8 cellular contexts compared by ENCODE assay signal in the genomic region with DNA sequence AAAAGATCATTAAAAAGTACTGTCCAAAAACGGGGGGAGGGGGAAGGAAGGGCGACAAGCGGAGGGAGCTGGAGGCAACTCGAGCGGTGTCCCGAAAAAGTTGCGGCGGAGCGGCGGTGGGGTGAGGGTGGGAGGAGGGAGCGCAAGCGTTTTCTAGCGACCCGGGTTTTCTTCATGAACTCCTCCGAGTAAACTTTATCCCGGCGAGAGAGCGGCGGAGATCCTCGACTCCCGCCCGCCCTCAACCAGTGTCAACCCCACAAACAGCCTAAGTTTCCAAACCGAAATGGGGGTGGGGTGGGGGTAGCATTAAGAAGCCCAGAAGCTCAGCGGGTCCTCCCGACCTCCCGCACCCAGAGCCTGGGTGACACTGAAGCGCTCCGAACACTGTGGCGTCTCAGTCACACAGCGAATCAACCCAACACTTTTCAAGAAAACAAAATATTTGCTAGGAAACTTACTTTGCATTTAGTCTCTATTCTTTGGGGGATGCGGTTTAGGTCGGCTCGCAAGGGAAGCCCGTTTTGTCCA.
A peak's percentile ranks its signal among the peaks of the same experiment; 100 is the strongest.
DNase-seq lines count a peak whose midpoint lies in the region; ATAC-seq and TF ChIP-seq lines count a peak whose summit lies in the region.

No MANE protein-coding gene starts in this region.

- in situ Hi-C loops in astrocyte of the spinal cord (cut with HindIII; ENCODE audit: low sequenced_read_pairs) = no loop called here

- DNase-seq in HFF-Myc (ENCODE audit: extremely low read depth, low read depth) (no peak), astrocyte of the spinal cord (ENCODE audit: low read depth, low spot score) (peak; percentile 40), immature natural killer cell (no peak), SW 1271 (lab: John Stamatoyannopoulos, UW) (no peak), SHP77 (lab: John Stamatoyannopoulos, UW) (no peak)
- no peak for DNase-seq in stimulated activated naive B cell treated with anti-CD40 and anti-IgM and Interleukin-4, amounts not matched to agents 10 μg/mL and 1 μg/mL and 100 μg/mL, for 72 hours

- H3K4me3 Mint-ChIP-seq in immature natural killer cell = peak overlapping the region; percentile 81 to 91 (median 85)
- peak overlapping the region; percentile 77 to 81 for H3K4me3 Mint-ChIP-seq in stimulated activated naive B cell treated with anti-CD40 and anti-IgM and Interleukin-4, amounts not matched to agents 10 μg/mL and 1 μg/mL and 100 μg/mL, for 72 hours

- H3K27ac ChIP-seq in C4-2B = 0 out of 2 replicates have a peak overlapping the region, but pooled peaks have one; percentile 5

- ATAC-seq in stimulated activated naive B cell treated with anti-CD40 and anti-IgM and Interleukin-4, amounts not matched to agents 10 μg/mL and 1 μg/mL and 100 μg/mL, for 72 hours (replicated peaks) = no peak
- no peak for ATAC-seq in GM18520 (IDR thresholded peaks at IDR 0.05; ENCODE audit: unreplicated experiment)

- H3K4me3 ChIP-seq in HFF-Myc (replicated peaks; ENCODE audit: low read depth, low read length) (peak overlapping the region; percentile 32), astrocyte of the spinal cord (ENCODE audit: low read depth, low read length) (peak overlapping the region; percentile 63)

- H3K36me3 Mint-ChIP-seq in immature natural killer cell = peaks cover 5% of the 10 kb centered on the region in 3 donors
- H3K36me3 Mint-ChIP-seq in stimulated activated naive B cell treated with anti-CD40 and anti-IgM and Interleukin-4, amounts not matched to agents 10 μg/mL and 1 μg/mL and 100 μg/mL, for 72 hours = peaks cover 6 to 8% of the 10 kb centered on the region in 2 donors

- TF ChIP-seq CTCF in C4-2B (conservative IDR thresholded peaks at IDR 0.05) (no peak), HFF-Myc (IDR thresholded peaks at IDR 0.05; ENCODE audit: low read depth, low read length, missing control alignments) (no peak), astrocyte of the spinal cord (IDR thresholded peaks at IDR 0.05; ENCODE audit: low read depth, low read length) (no peak)

- H3K9me3 Mint-ChIP-seq in immature natural killer cell = peaks cover 0 to 17% (median 3%) of the 10 kb centered on the region in 6 donors
- H3K9me3 Mint-ChIP-seq in stimulated activated naive B cell treated with anti-CD40 and anti-IgM and Interleukin-4, amounts not matched to agents 10 μg/mL and 1 μg/mL and 100 μg/mL, for 72 hours = no peaks in the 10 kb centered on the region

- no peak overlapping the region for H3K27ac Mint-ChIP-seq in immature natural killer cell
- H3K27ac Mint-ChIP-seq in stimulated activated naive B cell treated with anti-CD40 and anti-IgM and Interleukin-4, amounts not matched to agents 10 μg/mL and 1 μg/mL and 100 μg/mL, for 72 hours = no peak overlapping the region

- peaks cover 22 to 33% (median 24%) of the 10 kb centered on the region in 3 donors for H3K27me3 Mint-ChIP-seq in immature natural killer cell (ENCODE audit: low read depth in 3 of 3)
- peaks cover 39 to 49% of the 10 kb centered on the region in 2 donors for H3K27me3 Mint-ChIP-seq in stimulated activated naive B cell treated with anti-CD40 and anti-IgM and Interleukin-4, amounts not matched to agents 10 μg/mL and 1 μg/mL and 100 μg/mL, for 72 hours

- H3K4me1 Mint-ChIP-seq in immature natural killer cell = peaks cover 23 to 34% of the 10 kb centered on the region in 2 donors
- peaks cover 21 to 34% of the 10 kb centered on the region in 2 donors for H3K4me1 Mint-ChIP-seq in stimulated activated naive B cell treated with anti-CD40 and anti-IgM and Interleukin-4, amounts not matched to agents 10 μg/mL and 1 μg/mL and 100 μg/mL, for 72 hours
